Comparison of ENCODE assay signal across 1 cellular context in the genomic region with DNA sequence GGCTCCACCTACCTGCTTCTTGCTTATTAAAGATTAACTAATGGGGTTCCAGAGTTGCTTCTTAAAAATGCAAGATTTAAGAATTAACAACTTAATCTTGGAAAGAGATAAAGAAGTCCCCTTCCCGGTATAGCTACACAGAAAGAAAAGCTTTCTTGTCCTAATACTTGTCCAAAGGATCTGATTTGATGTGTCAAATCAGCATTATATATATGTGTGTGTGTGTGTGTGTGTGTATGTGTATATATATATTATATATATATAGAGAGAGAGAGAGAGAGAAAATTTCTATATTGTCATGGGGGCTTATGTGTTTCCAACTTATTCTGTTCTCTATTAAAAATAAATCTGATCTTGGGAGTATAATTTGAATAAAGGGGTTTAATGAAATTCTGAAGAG.
TF ChIP-seq lines count a peak whose summit lies in the region.

No MANE protein-coding gene starts in this region.

TF ChIP-seq in H1, 55 proteins besides CTCF, POLR2A, EP300 and RAD21:
- TF ChIP-seq SIN3A (conservative IDR thresholded peaks at IDR 0.05 in 1 of 2, IDR thresholded peaks at IDR 0.05 in 1 of 2; ENCODE audit: low read depth in 1 of 2, low read length in 2 of 2) (no peak), HDAC6 (IDR thresholded peaks at IDR 0.05; ENCODE audit: low read depth, low read length) (no peak), SRF (IDR thresholded peaks at IDR 0.05; ENCODE audit: low read depth, low read length) (no peak), KDM5A (IDR thresholded peaks at IDR 0.05; ENCODE audit: low read length) (no peak)
